21 cellular contexts compared by ENCODE assay signal in genomic region chr17:75922963-75923874, GRCh38.
"Had no signal": no experiment of that assay in that cellular context is flagged by ENCODE, and none has a peak within 500 bp of the region (broad histone marks: within the 10 kb centered on the region; RNA-seq: fewer than 3 reads in every experiment).

No MANE protein-coding gene starts in this region.

- H3K79me2 ChIP-seq: parathyroid adenoma had no signal

- H3K4me3 ChIP-seq: colonic mucosa, left lung, tibial nerve, vagina had no signal

- DNase-seq: activated B cell treated with CpG ODN at 0.5 μM for 24 hours; activated CD4-positive, alpha-beta T cell treated with anti-CD3 and anti-CD28 coated beads for 48 hours; activated CD8-positive, alpha-beta memory T cell treated with anti-CD3 and anti-CD28 coated beads, Interleukin-2, amount 50 U/mL, for 4 hours; activated effector memory CD4-positive, alpha-beta T cell treated with Interleukin-2 at 50 U/mL for 16 hours; activated naive CD4-positive, alpha-beta T cell treated with anti-CD3 and anti-CD28 coated beads, Interleukin-2, amount 10 ng/mL, durations not matched to agents 7 days and 5 days; activated naive CD8-positive, alpha-beta T cell treated with anti-CD3 and anti-CD28 coated beads, Interleukin-2, amount 50 U/mL, for 24 hours; activated T-cell treated with anti-CD3 and anti-CD28 coated beads, Interleukin-2, amount 50 U/mL, for 4 hours; anterior cingulate cortex; brain microvascular endothelial cell; colonic mucosa; foreskin melanocyte; glutamatergic neuron; mammary epithelial cell; naive B cell; stimulated activated CD8-positive, alpha-beta memory T cell treated with anti-CD3 and anti-CD28 coated beads, Interleukin-4, amount 100 ng/mL, for 48 hours; stimulated activated naive CD4-positive, alpha-beta T cell treated with Interleukin-2 at 50 U/mL for 16 hours had no signal

- ATAC-seq: activated naive CD8-positive, alpha-beta T cell treated with anti-CD3 and anti-CD28 coated beads, Interleukin-2, amount 50 U/mL, for 24 hours; activated T-cell treated with anti-CD3 and anti-CD28 coated beads, Interleukin-2, amount 50 U/mL, for 4 hours; left lung; sciatic nerve had no signal

- H3K36me3 ChIP-seq: brain microvascular endothelial cell, colonic mucosa, left lung, vagina had no signal

- H3K4me1 ChIP-seq: colonic mucosa, parathyroid adenoma, tibial nerve, vagina had no signal

- H3K27me3 ChIP-seq: brain microvascular endothelial cell, colonic mucosa, left lung, tibial nerve, vagina had no signal

- H3K9me3 ChIP-seq: colonic mucosa, left lung, tibial nerve, vagina had no signal

- H3K27ac ChIP-seq: brain microvascular endothelial cell, colonic mucosa, left lung, parathyroid adenoma, tibial nerve, vagina had no signal

- H3K9ac ChIP-seq: parathyroid adenoma had no signal

- H2AFZ ChIP-seq: parathyroid adenoma had no signal
